ENCODE assay signal across 25 cellular contexts in genomic region chr13:77465595-77466195, GRCh38.
"Had no signal": no experiment of that assay in that cellular context is flagged by ENCODE, and none has a peak within 500 bp of the region (broad histone marks: within the 10 kb centered on the region; RNA-seq: fewer than 3 reads in every experiment).

No MANE protein-coding gene starts in this region.

- H3K27ac ChIP-seq: epithelial cell of prostate, neutrophil, ovary, prostate gland, skin epidermis, suprapubic skin, transverse colon, vagina had no signal

- FAIRE-seq: TTC549 had no signal

- H3K9me3 Mint-ChIP-seq: activated T-cell treated with anti-CD3 and anti-CD28 coated beads, Interleukin-2, amount 50 U/mL, for 24 hours; activated T-helper 17 cell treated with anti-CD3 and anti-CD28 coated beads, Interleukin-2, amount 50 U/mL, for 72 hours; endodermal cell; nephron; stimulated activated naive CD8-positive, alpha-beta T cell treated with anti-CD3 and anti-CD28 coated beads, Interleukin-15, Interleukin-2, amounts not matched to agents 100 ng/mL and 50 ng/mL, for 24 hours had no signal

- H3K27ac Mint-ChIP-seq: activated naive CD8-positive, alpha-beta T cell; activated T-cell treated with anti-CD3 and anti-CD28 coated beads, Interleukin-2, amount 50 U/mL, for 24 hours; activated T-helper 17 cell treated with anti-CD3 and anti-CD28 coated beads, Interleukin-2, amount 50 U/mL, for 72 hours; endodermal cell; nephron; stimulated activated naive CD8-positive, alpha-beta T cell treated with anti-CD3 and anti-CD28 coated beads, Interleukin-15, Interleukin-2, amounts not matched to agents 100 ng/mL and 50 ng/mL, for 24 hours had no signal

- H3K27me3 ChIP-seq: neutrophil, ovary, suprapubic skin, transverse colon, vagina had no signal

- H3K36me3 Mint-ChIP-seq: activated naive CD8-positive, alpha-beta T cell had no signal

- H3K4me3 ChIP-seq: coronary artery, ovary, prostate gland, skin epidermis, suprapubic skin, transverse colon, vagina had no signal

- H3K27me3 Mint-ChIP-seq: activated naive CD8-positive, alpha-beta T cell; activated T-helper 17 cell treated with anti-CD3 and anti-CD28 coated beads, Interleukin-2, amount 50 U/mL, for 72 hours; stimulated activated naive CD8-positive, alpha-beta T cell treated with anti-CD3 and anti-CD28 coated beads, Interleukin-15, Interleukin-2, amounts not matched to agents 100 ng/mL and 50 ng/mL, for 24 hours had no signal

- H3K36me3 ChIP-seq: neutrophil, ovary, prostate gland, suprapubic skin, transverse colon, vagina had no signal

- H3K4me3 Mint-ChIP-seq: activated naive CD8-positive, alpha-beta T cell; activated T-cell treated with anti-CD3 and anti-CD28 coated beads, Interleukin-2, amount 50 U/mL, for 24 hours; activated T-helper 17 cell treated with anti-CD3 and anti-CD28 coated beads, Interleukin-2, amount 50 U/mL, for 72 hours; endodermal cell; nephron; stimulated activated naive CD8-positive, alpha-beta T cell treated with anti-CD3 and anti-CD28 coated beads, Interleukin-15, Interleukin-2, amounts not matched to agents 100 ng/mL and 50 ng/mL, for 24 hours had no signal

- DNase-seq: activated CD8-positive, alpha-beta memory T cell treated with anti-CD3 and anti-CD28 coated beads for 24 hours; activated CD8-positive, alpha-beta memory T cell treated with anti-CD3 and anti-CD28 coated beads, Interleukin-2, amount 50 U/mL, for 4 hours; activated naive CD4-positive, alpha-beta T cell; activated T-cell treated with anti-CD3 and anti-CD28 coated beads, Interleukin-2, amount 50 U/mL, for 24 hours; cerebellar nuclear complex; endodermal cell; foreskin fibroblast; glutamatergic neuron; mesenchymal stem cell; ovary; stimulated activated CD4-positive, alpha-beta T cell treated with anti-CD3 and anti-CD28 coated beads, Interleukin-1b, Interleukin-23, amount 100 ng/mL, for 48 hours; T-helper 1 cell; transverse colon had no signal

- H3K4me1 Mint-ChIP-seq: activated T-helper 17 cell treated with anti-CD3 and anti-CD28 coated beads, Interleukin-2, amount 50 U/mL, for 72 hours; endodermal cell; nephron had no signal

- H3K9me3 ChIP-seq: neutrophil, ovary, prostate gland, suprapubic skin, transverse colon, vagina had no signal
